In the genomic region with DNA sequence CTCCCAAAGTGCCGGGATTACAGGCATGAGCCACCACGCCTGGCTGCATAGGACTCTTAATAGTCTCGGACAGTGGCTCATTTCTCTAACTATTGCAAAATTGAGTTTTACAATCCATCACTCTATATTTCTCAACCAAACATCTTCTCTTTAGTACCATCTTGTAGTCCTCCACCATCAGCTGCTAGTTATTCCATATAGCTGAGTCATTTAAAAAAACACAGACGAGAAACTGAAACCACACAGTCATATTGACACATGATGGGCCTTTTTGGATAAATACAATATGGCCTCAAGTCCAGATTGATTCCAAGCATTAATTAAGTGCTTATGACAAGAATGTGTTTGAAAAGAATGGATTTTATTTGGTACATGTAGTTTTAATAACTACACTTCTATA, we compare ENCODE assay signal across 1 cellular context.
TF ChIP-seq lines count a peak whose summit lies in the region.

No MANE protein-coding gene starts in this region.

TF ChIP-seq in GM12878, 131 proteins besides CTCF, POLR2A, EP300 and RAD21 (continued from another document):
- TF ChIP-seq, protein P1, sequence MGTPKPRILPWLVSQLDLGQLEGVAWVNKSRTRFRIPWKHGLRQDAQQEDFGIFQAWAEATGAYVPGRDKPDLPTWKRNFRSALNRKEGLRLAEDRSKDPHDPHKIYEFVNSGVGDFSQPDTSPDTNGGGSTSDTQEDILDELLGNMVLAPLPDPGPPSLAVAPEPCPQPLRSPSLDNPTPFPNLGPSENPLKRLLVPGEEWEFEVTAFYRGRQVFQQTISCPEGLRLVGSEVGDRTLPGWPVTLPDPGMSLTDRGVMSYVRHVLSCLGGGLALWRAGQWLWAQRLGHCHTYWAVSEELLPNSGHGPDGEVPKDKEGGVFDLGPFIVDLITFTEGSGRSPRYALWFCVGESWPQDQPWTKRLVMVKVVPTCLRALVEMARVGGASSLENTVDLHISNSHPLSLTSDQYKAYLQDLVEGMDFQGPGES (IDR thresholded peaks at IDR 0.05), result no peak
- TF ChIP-seq TAF1 (IDR thresholded peaks at IDR 0.05; ENCODE audit: borderline replicate concordance, low read depth, low read length) (no peak), NBN (IDR thresholded peaks at IDR 0.05) (no peak), POLR2AphosphoS5 (IDR thresholded peaks at IDR 0.05; ENCODE audit: low read length) (no peak), SREBF2 (IDR thresholded peaks at IDR 0.05; ENCODE audit: low read length) (no peak), IKZF2 (IDR thresholded peaks at IDR 0.05) (no peak), RFX5 (IDR thresholded peaks at IDR 0.05; ENCODE audit: low read depth, low read length) (no peak), GABPA (IDR thresholded peaks at IDR 0.05; ENCODE audit: low read depth) (no peak)
- TF ChIP-seq, protein P2, sequence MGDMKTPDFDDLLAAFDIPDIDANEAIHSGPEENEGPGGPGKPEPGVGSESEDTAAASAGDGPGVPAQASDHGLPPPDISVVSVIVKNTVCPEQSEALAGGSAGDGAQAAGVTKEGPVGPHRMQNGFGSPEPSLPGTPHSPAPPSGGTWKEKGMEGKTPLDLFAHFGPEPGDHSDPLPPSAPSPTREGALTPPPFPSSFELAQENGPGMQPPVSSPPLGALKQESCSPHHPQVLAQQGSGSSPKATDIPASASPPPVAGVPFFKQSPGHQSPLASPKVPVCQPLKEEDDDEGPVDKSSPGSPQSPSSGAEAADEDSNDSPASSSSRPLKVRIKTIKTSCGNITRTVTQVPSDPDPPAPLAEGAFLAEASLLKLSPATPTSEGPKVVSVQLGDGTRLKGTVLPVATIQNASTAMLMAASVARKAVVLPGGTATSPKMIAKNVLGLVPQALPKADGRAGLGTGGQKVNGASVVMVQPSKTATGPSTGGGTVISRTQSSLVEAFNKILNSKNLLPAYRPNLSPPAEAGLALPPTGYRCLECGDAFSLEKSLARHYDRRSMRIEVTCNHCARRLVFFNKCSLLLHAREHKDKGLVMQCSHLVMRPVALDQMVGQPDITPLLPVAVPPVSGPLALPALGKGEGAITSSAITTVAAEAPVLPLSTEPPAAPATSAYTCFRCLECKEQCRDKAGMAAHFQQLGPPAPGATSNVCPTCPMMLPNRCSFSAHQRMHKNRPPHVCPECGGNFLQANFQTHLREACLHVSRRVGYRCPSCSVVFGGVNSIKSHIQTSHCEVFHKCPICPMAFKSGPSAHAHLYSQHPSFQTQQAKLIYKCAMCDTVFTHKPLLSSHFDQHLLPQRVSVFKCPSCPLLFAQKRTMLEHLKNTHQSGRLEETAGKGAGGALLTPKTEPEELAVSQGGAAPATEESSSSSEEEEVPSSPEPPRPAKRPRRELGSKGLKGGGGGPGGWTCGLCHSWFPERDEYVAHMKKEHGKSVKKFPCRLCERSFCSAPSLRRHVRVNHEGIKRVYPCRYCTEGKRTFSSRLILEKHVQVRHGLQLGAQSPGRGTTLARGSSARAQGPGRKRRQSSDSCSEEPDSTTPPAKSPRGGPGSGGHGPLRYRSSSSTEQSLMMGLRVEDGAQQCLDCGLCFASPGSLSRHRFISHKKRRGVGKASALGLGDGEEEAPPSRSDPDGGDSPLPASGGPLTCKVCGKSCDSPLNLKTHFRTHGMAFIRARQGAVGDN (IDR thresholded peaks at IDR 0.05), result no peak
- TF ChIP-seq, protein P3, sequence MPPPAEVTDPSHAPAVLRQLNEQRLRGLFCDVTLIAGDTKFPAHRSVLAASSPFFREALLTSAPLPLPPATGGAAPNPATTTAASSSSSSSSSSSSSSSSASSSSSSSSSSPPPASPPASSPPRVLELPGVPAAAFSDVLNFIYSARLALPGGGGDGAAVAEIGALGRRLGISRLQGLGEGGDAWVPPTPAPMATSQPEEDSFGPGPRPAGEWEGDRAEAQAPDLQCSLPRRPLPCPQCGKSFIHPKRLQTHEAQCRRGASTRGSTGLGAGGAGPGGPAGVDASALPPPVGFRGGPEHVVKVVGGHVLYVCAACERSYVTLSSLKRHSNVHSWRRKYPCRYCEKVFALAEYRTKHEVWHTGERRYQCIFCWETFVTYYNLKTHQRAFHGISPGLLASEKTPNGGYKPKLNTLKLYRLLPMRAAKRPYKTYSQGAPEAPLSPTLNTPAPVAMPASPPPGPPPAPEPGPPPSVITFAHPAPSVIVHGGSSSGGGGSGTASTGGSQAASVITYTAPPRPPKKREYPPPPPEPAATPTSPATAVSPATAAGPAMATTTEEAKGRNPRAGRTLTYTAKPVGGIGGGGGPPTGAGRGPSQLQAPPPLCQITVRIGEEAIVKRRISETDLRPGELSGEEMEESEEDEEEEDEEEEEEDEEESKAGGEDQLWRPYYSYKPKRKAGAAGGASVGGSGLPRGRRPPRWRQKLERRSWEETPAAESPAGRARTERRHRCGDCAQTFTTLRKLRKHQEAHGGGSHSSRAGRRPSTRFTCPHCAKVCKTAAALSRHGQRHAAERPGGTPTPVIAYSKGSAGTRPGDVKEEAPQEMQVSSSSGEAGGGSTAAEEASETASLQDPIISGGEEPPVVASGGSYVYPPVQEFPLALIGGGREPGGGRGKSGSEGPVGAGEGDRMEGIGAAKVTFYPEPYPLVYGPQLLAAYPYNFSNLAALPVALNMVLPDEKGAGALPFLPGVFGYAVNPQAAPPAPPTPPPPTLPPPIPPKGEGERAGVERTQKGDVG (CRISPR knock-in tag; IDR thresholded peaks at IDR 0.05), result no peak
- TF ChIP-seq, protein P4, sequence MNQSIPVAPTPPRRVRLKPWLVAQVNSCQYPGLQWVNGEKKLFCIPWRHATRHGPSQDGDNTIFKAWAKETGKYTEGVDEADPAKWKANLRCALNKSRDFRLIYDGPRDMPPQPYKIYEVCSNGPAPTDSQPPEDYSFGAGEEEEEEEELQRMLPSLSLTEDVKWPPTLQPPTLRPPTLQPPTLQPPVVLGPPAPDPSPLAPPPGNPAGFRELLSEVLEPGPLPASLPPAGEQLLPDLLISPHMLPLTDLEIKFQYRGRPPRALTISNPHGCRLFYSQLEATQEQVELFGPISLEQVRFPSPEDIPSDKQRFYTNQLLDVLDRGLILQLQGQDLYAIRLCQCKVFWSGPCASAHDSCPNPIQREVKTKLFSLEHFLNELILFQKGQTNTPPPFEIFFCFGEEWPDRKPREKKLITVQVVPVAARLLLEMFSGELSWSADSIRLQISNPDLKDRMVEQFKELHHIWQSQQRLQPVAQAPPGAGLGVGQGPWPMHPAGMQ (IDR thresholded peaks at IDR 0.05; ENCODE audit: borderline replicate concordance), result no peak
